In genomic region chr17:36971508-36971907, GRCh38 we compare ENCODE assay signal across 33 cellular contexts. TPM values are rescaled to one million over a fixed set of nuclear protein-coding genes. Genes with fewer than 3 reads are reported as not detected.
"Had no signal": no experiment of that assay in that cellular context is flagged by ENCODE, and none has a peak within 500 bp of the region (broad histone marks: within the 10 kb centered on the region; RNA-seq: fewer than 3 reads in every experiment).

No MANE protein-coding gene starts in this region.

- DNase-seq: heart right ventricle; islet precursor cell; left ventricle myocardium inferior; midbrain; mucosa of descending colon; naive thymus-derived CD4-positive, alpha-beta T cell; nucleus accumbens; stimulated activated CD4-positive, alpha-beta T cell treated with anti-CD3 and anti-CD28 coated beads, Interleukin-12 subunit alpha, Interleukin-12 subunit beta, amount 100 ng/mL, for 4 hours; stimulated activated CD4-positive, alpha-beta T cell treated with anti-CD3 and anti-CD28 coated beads, Interleukin-15, amount 100 ng/mL, for 24 hours; stimulated activated CD4-positive, alpha-beta T cell treated with anti-CD3 and anti-CD28 coated beads, Interleukin-4, amount 100 ng/mL, for 24 hours; stimulated activated naive CD4-positive, alpha-beta T cell; tibial artery; trophoblast cell; upper lobe of right lung had no signal

- FAIRE-seq: urothelium cell line had no signal

- H3K4me3 ChIP-seq: heart right ventricle, hepatocyte, left ventricle myocardium inferior, lung, mucosa of descending colon, right atrium auricular region, skin epidermis, suprapubic skin, thoracic aorta, tibial artery, upper lobe of right lung had no signal

- H3K36me3 ChIP-seq: right atrium auricular region, thoracic aorta had no signal

- H3K4me3 Mint-ChIP-seq: naive thymus-derived CD4-positive, alpha-beta T cell; natural killer cell treated with Interleukin-12 subunit alpha and Interleukin-12 subunit beta and Interleukin-15 and Interleukin-18, amount 100 ng/mL, for 72 hours; stimulated activated effector memory CD8-positive, alpha-beta T cell treated with anti-CD3 and anti-CD28 coated beads, Interleukin-12 subunit alpha, Interleukin-12 subunit beta, amount 100 ng/mL, for 72 hours; stimulated activated naive CD8-positive, alpha-beta T cell treated with anti-CD3 and anti-CD28 coated beads, Interleukin-15, Interleukin-2, amounts not matched to agents 100 ng/mL and 50 ng/mL, for 24 hours had no signal

- H3K27ac Mint-ChIP-seq: natural killer cell treated with Interleukin-12 subunit alpha and Interleukin-12 subunit beta and Interleukin-15 and Interleukin-18, amount 100 ng/mL, for 72 hours; stimulated activated effector memory CD8-positive, alpha-beta T cell treated with anti-CD3 and anti-CD28 coated beads, Interleukin-12 subunit alpha, Interleukin-12 subunit beta, amount 100 ng/mL, for 72 hours; stimulated activated naive CD8-positive, alpha-beta T cell treated with anti-CD3 and anti-CD28 coated beads, Interleukin-15, Interleukin-2, amounts not matched to agents 100 ng/mL and 50 ng/mL, for 24 hours had no signal

- H3K27me3 ChIP-seq: heart right ventricle, hepatocyte, right atrium auricular region, suprapubic skin, tibial artery, upper lobe of right lung had no signal

- H3K27me3 Mint-ChIP-seq: naive thymus-derived CD4-positive, alpha-beta T cell; natural killer cell treated with Interleukin-12 subunit alpha and Interleukin-12 subunit beta and Interleukin-15 and Interleukin-18, amount 100 ng/mL, for 72 hours; stimulated activated naive CD8-positive, alpha-beta T cell treated with anti-CD3 and anti-CD28 coated beads, Interleukin-15, Interleukin-2, amounts not matched to agents 100 ng/mL and 50 ng/mL, for 24 hours had no signal

- H3K79me2 ChIP-seq: parathyroid adenoma had no signal

- H2AFZ ChIP-seq: hepatocyte, parathyroid adenoma had no signal

- H3K9ac ChIP-seq: parathyroid adenoma had no signal

- H3K9me3 ChIP-seq: heart right ventricle, left ventricle myocardium inferior, mucosa of descending colon, right atrium auricular region, suprapubic skin, thoracic aorta, tibial artery, upper lobe of right lung had no signal

- H3K27ac ChIP-seq: heart right ventricle, hepatocyte, left ventricle myocardium inferior, parathyroid adenoma, right atrium auricular region, skin epidermis, suprapubic skin, thoracic aorta, tibial artery, upper lobe of right lung had no signal

- H3K9me3 Mint-ChIP-seq: natural killer cell treated with Interleukin-12 subunit alpha and Interleukin-12 subunit beta and Interleukin-15 and Interleukin-18, amount 100 ng/mL, for 72 hours; stimulated activated effector memory CD8-positive, alpha-beta T cell treated with anti-CD3 and anti-CD28 coated beads, Interleukin-12 subunit alpha, Interleukin-12 subunit beta, amount 100 ng/mL, for 72 hours; stimulated activated naive CD8-positive, alpha-beta T cell treated with anti-CD3 and anti-CD28 coated beads, Interleukin-15, Interleukin-2, amounts not matched to agents 100 ng/mL and 50 ng/mL, for 24 hours had no signal

- H3K4me2 ChIP-seq: hepatocyte had no signal

- H3K4me1 ChIP-seq: heart right ventricle, left ventricle myocardium inferior, parathyroid adenoma, right atrium auricular region, tibial artery, upper lobe of right lung had no signal

- ATAC-seq: heart right ventricle; naive thymus-derived CD4-positive, alpha-beta T cell; natural killer cell treated with Interleukin-12 subunit alpha and Interleukin-12 subunit beta and Interleukin-15 and Interleukin-18, amount 100 ng/mL, for 72 hours; sciatic nerve; stimulated activated effector memory CD8-positive, alpha-beta T cell treated with anti-CD3 and anti-CD28 coated beads, Interleukin-12 subunit alpha, Interleukin-12 subunit beta, amount 100 ng/mL, for 72 hours; upper lobe of right lung had no signal

RNA-seq across cellular contexts. Expression of gene LHX1, which starts 34.2 kb away (rescaled TPM):
- total RNA-seq: hepatocyte, left ventricle myocardium inferior, lower leg skin, lung, mesenteric fat pad, mucosa of descending colon, myocyte, osteoblast, posterior vena cava, pulmonary artery endothelial cell, right atrium auricular region, sciatic nerve, subcutaneous adipose tissue, suprapubic skin, thoracic aorta, upper lobe of right lung had no signal
- polyA plus RNA-seq: heart right ventricle; lung; naive thymus-derived CD4-positive, alpha-beta T cell had no signal
